In genomic region chr5:110354896-110355295, GRCh38 we compare ENCODE assay signal across 34 cellular contexts.
DNase-seq lines count a peak whose midpoint lies in the region; ATAC-seq and TF ChIP-seq lines count a peak whose summit lies in the region.
"Had no signal": no experiment of that assay in that cellular context is flagged by ENCODE, and none has a peak within 500 bp of the region (broad histone marks: within the 10 kb centered on the region; RNA-seq: fewer than 3 reads in every experiment).

No MANE protein-coding gene starts in this region.

- no peaks in the 10 kb centered on the region for H3K27me3 Mint-ChIP-seq in stimulated activated naive CD8-positive, alpha-beta T cell treated with anti-CD3 and anti-CD28 coated beads, Interleukin-15, amount 100 ng/mL, for 72 hours

- H3K36me3 ChIP-seq in gastrocnemius medialis: no peaks in the 10 kb centered on the region
- no peaks in the 10 kb centered on the region for H3K36me3 ChIP-seq in colonic mucosa
- H3K36me3 ChIP-seq: cardiac muscle cell, heart right ventricle, MG63, ovary, Peyer's patch, right lobe of liver, SJCRH30, stomach had no signal

- H3K4me1 Mint-ChIP-seq in stimulated activated naive CD8-positive, alpha-beta T cell treated with anti-CD3 and anti-CD28 coated beads, Interleukin-15, amount 100 ng/mL, for 72 hours: no peaks in the 10 kb centered on the region
- H3K4me1 Mint-ChIP-seq: activated naive CD4-positive, alpha-beta T cell treated with anti-CD3 and anti-CD28 coated beads, Interleukin-2, amount 50 U/mL, for 24 hours had no signal

- TF ChIP-seq POLR2A in gastrocnemius medialis (IDR thresholded peaks at IDR 0.05) (no peak), lower leg skin (IDR thresholded peaks at IDR 0.05) (no peak)

- intact Hi-C loops in dorsolateral prefrontal cortex (cut with DNase I) (no loop called here), gastrocnemius medialis (cut with DNase I; ENCODE audit: low total_unique reads) (no loop called here), lower leg skin (cut with DNase I; ENCODE audit: low total_unique reads) (no loop called here), colonic mucosa (cut with DNase I) (no loop called here)

- peaks cover 0 to 6% of the 10 kb centered on the region in 2 donors for H3K9me3 Mint-ChIP-seq in stimulated activated naive CD8-positive, alpha-beta T cell treated with anti-CD3 and anti-CD28 coated beads, Interleukin-15, amount 100 ng/mL, for 72 hours
- H3K9me3 Mint-ChIP-seq: activated naive CD4-positive, alpha-beta T cell treated with anti-CD3 and anti-CD28 coated beads, Interleukin-2, amount 50 U/mL, for 24 hours; activated T-helper 2 cell treated with anti-CD3 and anti-CD28 coated beads, Interferon-gamma antibody, Interleukin-2, Interleukin-4, amounts not matched to agents 10 μg/mL and 5 μg/mL and 100 μg/mL, durations not matched to agents 14 hours and 24 hours and 36 hours had no signal

- in situ Hi-C loops in gastrocnemius medialis (cut with MboI; ENCODE audit: low sequenced_read_pairs in 4 of 4): no loop called here

- H3K4me3 ChIP-seq in dorsolateral prefrontal cortex (peak overlapping the region in 27 of 59 donors; percentile 0 to 47 (median 21)), gastrocnemius medialis (no peak overlapping the region), lower leg skin (ENCODE audit: low read depth, poor library complexity, severe bottlenecking) (no peak overlapping the region), colonic mucosa (no peak overlapping the region)
- H3K4me3 ChIP-seq: cardiac muscle cell, heart right ventricle, MG63, ovary, Peyer's patch, right lobe of liver, SJCRH30, stomach had no signal

- DNase-seq in NCI-H446 (lab: John Stamatoyannopoulos, UW) (peak; percentile 34 to 69), dorsolateral prefrontal cortex (peak in 7 of 10 donors; percentile 30 to 51 (median 46)), gastrocnemius medialis (peak; percentile 3 to 14), lower leg skin (ENCODE audit: low spot score in 2 of 2) (no peak), GM03348 (ENCODE audit: low spot score) (no peak), colonic mucosa (no peak)
- DNase-seq in stimulated activated naive CD8-positive, alpha-beta T cell treated with anti-CD3 and anti-CD28 coated beads, Interleukin-15, amount 100 ng/mL, for 72 hours: no peak
- DNase-seq: activated CD8-positive, alpha-beta T cell treated with anti-CD3 and anti-CD28 coated beads, Interleukin-2, amount 10 ng/mL, durations not matched to agents 7 days and 5 days; cortex of kidney; DMS 273 treated with DMSO at 0.1 percent for 48 hours; erythroblast; HCEC 1CT; kidney glomerular epithelial cell; mammary epithelial cell; MG63; NCI-H1417; NCI-H2081; NCI-H69; ovary; Peyer's patch; right lobe of liver; SJCRH30; stimulated activated CD4-positive, alpha-beta T cell treated with anti-CD3 and anti-CD28 coated beads, Interleukin-12 subunit alpha, Interleukin-12 subunit beta, amount 100 ng/mL, for 4 hours; stimulated activated CD4-positive, alpha-beta T cell treated with anti-CD3 and anti-CD28 coated beads, Interleukin-2, amount 100 ng/mL, for 48 hours; stomach; SW 1271; T-helper 9 cell had no signal

- H3K4me1 ChIP-seq in gastrocnemius medialis (no peaks in the 10 kb centered on the region), colonic mucosa (no peaks in the 10 kb centered on the region)
- H3K4me1 ChIP-seq: heart right ventricle, Peyer's patch, right lobe of liver, SJCRH30 had no signal

- H3K27me3 ChIP-seq in dorsolateral prefrontal cortex (no peaks in the 10 kb centered on the region), layer of hippocampus (ENCODE audit: control insufficient read depth, insufficient read depth, low read length) (no peaks in the 10 kb centered on the region), gastrocnemius medialis (no peaks in the 10 kb centered on the region), colonic mucosa (no peaks in the 10 kb centered on the region)
- H3K27me3 ChIP-seq: cardiac muscle cell, heart right ventricle, ovary, Peyer's patch, right lobe of liver, SJCRH30, stomach had no signal

- 55 to 62% methylated on average over 6 of the region's 6 CpGs for WGBS in lower leg skin, 2 donors

- H3K9ac ChIP-seq in colonic mucosa (ENCODE audit: low read depth in 2 of 2, low read length in 2 of 2): no peak overlapping the region
- H3K9ac ChIP-seq: KMS-11 had no signal

- no peaks in the 10 kb centered on the region for H3K9me3 ChIP-seq in gastrocnemius medialis
- H3K9me3 ChIP-seq in colonic mucosa: no peaks in the 10 kb centered on the region
- H3K9me3 ChIP-seq: heart right ventricle, MG63, ovary, Peyer's patch, right lobe of liver, SJCRH30, stomach had no signal

- no peak overlapping the region for H3K4me3 Mint-ChIP-seq in stimulated activated naive CD8-positive, alpha-beta T cell treated with anti-CD3 and anti-CD28 coated beads, Interleukin-15, amount 100 ng/mL, for 72 hours
- H3K4me3 Mint-ChIP-seq: activated CD8-positive, alpha-beta T cell treated with anti-CD3 and anti-CD28 coated beads, Interleukin-2, amount 10 ng/mL, durations not matched to agents 7 days and 5 days; activated naive CD4-positive, alpha-beta T cell treated with anti-CD3 and anti-CD28 coated beads, Interleukin-2, amount 50 U/mL, for 24 hours; type B pancreatic cell had no signal

- TF ChIP-seq CTCF in dorsolateral prefrontal cortex (IDR thresholded peaks at IDR 0.05 in 54 of 56, conservative IDR thresholded peaks at IDR 0.05 in 2 of 56; ENCODE audit: low read depth in 1 of 56, partially characterized antibody in 56 of 56) (no peak), gastrocnemius medialis (IDR thresholded peaks at IDR 0.05 in 4 of 5, conservative IDR thresholded peaks at IDR 0.05 in 1 of 5) (no peak), lower leg skin (IDR thresholded peaks at IDR 0.05) (no peak), colonic mucosa (IDR thresholded peaks at IDR 0.05) (no peak)

- H3K27ac ChIP-seq in dorsolateral prefrontal cortex: peak overlapping the region in 52 of 59 donors; percentile 3 to 83 (median 61)
- H3K27ac ChIP-seq in layer of hippocampus (ENCODE audit: low read depth, low read length): peak overlapping the region; percentile 46
- no peak overlapping the region for H3K27ac ChIP-seq in gastrocnemius medialis
- H3K27ac ChIP-seq in colonic mucosa: no peak overlapping the region
- H3K27ac ChIP-seq: cardiac muscle cell, heart right ventricle, KMS-11, ovary, Peyer's patch, right lobe of liver, SJCRH30, stomach had no signal

- no peak overlapping the region for H3K27ac Mint-ChIP-seq in stimulated activated naive CD8-positive, alpha-beta T cell treated with anti-CD3 and anti-CD28 coated beads, Interleukin-15, amount 100 ng/mL, for 72 hours
- H3K27ac Mint-ChIP-seq: activated CD8-positive, alpha-beta T cell treated with anti-CD3 and anti-CD28 coated beads, Interleukin-2, amount 10 ng/mL, durations not matched to agents 7 days and 5 days; activated naive CD4-positive, alpha-beta T cell treated with anti-CD3 and anti-CD28 coated beads, Interleukin-2, amount 50 U/mL, for 24 hours; activated T-helper 2 cell treated with anti-CD3 and anti-CD28 coated beads, Interferon-gamma antibody, Interleukin-2, Interleukin-4, amounts not matched to agents 10 μg/mL and 5 μg/mL and 100 μg/mL, durations not matched to agents 14 hours and 24 hours and 36 hours; type B pancreatic cell had no signal

- no peak for ATAC-seq in gastrocnemius medialis
- no peak for ATAC-seq in stimulated activated naive CD8-positive, alpha-beta T cell treated with anti-CD3 and anti-CD28 coated beads, Interleukin-15, amount 100 ng/mL, for 72 hours
- ATAC-seq: activated CD8-positive, alpha-beta T cell treated with anti-CD3 and anti-CD28 coated beads, Interleukin-2, amount 10 ng/mL, durations not matched to agents 7 days and 5 days; right lobe of liver had no signal

Comparison
In these comparisons a context has a peak if more than half of its experiments do, and no peak if none do; other contexts are left out.
1. DNase-seq: peak in NCI-H446 (2 of 2), dorsolateral prefrontal cortex (7 of 10) and gastrocnemius medialis (2 of 2); none in lower leg skin (0 of 2), GM03348 (single experiment), stimulated activated naive CD8-positive, alpha-beta T cell treated with anti-CD3 and anti-CD28 coated beads, Interleukin-15, amount 100 ng/mL, for 72 hours (0 of 2) and colonic mucosa (single experiment).
2. H3K27ac ChIP-seq: peak in dorsolateral prefrontal cortex (52 of 59) and layer of hippocampus (single experiment); none in gastrocnemius medialis (0 of 4) and colonic mucosa (single experiment).